In genomic region chr5:155998258-155998657, GRCh38 we compare ENCODE assay signal across 8 cellular contexts.
"Had no signal": no experiment of that assay in that cellular context is flagged by ENCODE, and none has a peak within 500 bp of the region (broad histone marks: within the 10 kb centered on the region; RNA-seq: fewer than 3 reads in every experiment).

No MANE protein-coding gene starts in this region.

- FAIRE-seq: H54, HTR-8/SVneo had no signal

- H3K27ac ChIP-seq: GM23248, KMS-11 had no signal

- DNase-seq: GM23248, GOT3, H9, HCEC 1CT, KBM-7 had no signal

- H3K4me3 ChIP-seq: GM23248 had no signal

- H3K9ac ChIP-seq: GM23248, KMS-11 had no signal

- H3K4me2 ChIP-seq: KMS-11 had no signal

- H2AFZ ChIP-seq: GM23248 had no signal
